ENCODE assay signal across 9 cellular contexts in genomic region chr6:117677553-117678131, GRCh38. TPM values are rescaled to one million over a fixed set of nuclear protein-coding genes. Genes with fewer than 3 reads are reported as not detected.
DNase-seq lines count a peak whose midpoint lies in the region; ATAC-seq, FAIRE-seq and TF ChIP-seq lines count a peak whose summit lies in the region.
"Had no signal": no experiment of that assay in that cellular context is flagged by ENCODE, and none has a peak within 500 bp of the region (broad histone marks: within the 10 kb centered on the region; RNA-seq: fewer than 3 reads in every experiment).

No MANE protein-coding gene starts in this region.

- peak overlapping the region; percentile 90 for H3K4me2 ChIP-seq in endothelial cell of umbilical vein (ENCODE audit: insufficient read depth, low read length)

- FAIRE-seq in endothelial cell of umbilical vein (lab: Jason Lieb, UNC) = no peak
- FAIRE-seq: small intestine had no signal

- H4K20me1 ChIP-seq in endothelial cell of umbilical vein (replicated peaks; ENCODE audit: control insufficient read depth, extremely low read depth, insufficient read depth, low read length) = peaks cover 14% of the 10 kb centered on the region

- peak; percentile 8 to 25 for ATAC-seq in activated CD4-positive, CD25-positive, alpha-beta regulatory T cell treated with anti-CD3 and anti-CD28 coated beads, Interleukin-2, amount 50 U/mL, for 24 hours
- ATAC-seq in gastrocnemius medialis = no peak
- ATAC-seq in GM18868 (IDR thresholded peaks at IDR 0.05; ENCODE audit: unreplicated experiment) = no peak
- ATAC-seq in HG03442 (IDR thresholded peaks at IDR 0.05; ENCODE audit: unreplicated experiment) = no peak

- no peaks in the 10 kb centered on the region for H3K9me1 ChIP-seq in endothelial cell of umbilical vein (replicated peaks; ENCODE audit: control insufficient read depth, extremely low read depth, insufficient read depth, low read length)

- H3K9me3 ChIP-seq in endothelial cell of umbilical vein (replicated peaks; ENCODE audit: control insufficient read depth, insufficient read depth, low read length) = no peaks in the 10 kb centered on the region
- H3K9me3 ChIP-seq in gastrocnemius medialis = no peaks in the 10 kb centered on the region

- CTCF ChIA-PET in endothelial cell of umbilical vein (lab: Charles Lee) = interaction anchor here (0.8 kb wide), 1 partner anchor 92 kb away, joined by 3 read pairs; no protein-coding TSS in a partner anchor

- H2AFZ ChIP-seq in endothelial cell of umbilical vein (ENCODE audit: low read depth, low read length) = no peak overlapping the region

- dilution Hi-C loops in endothelial cell of umbilical vein (cut with MboI; ENCODE audit: extremely low pct_ligation_motif_present, low sequenced_read_pairs) = no loop called here

- no peak overlapping the region for H3K9ac ChIP-seq in endothelial cell of umbilical vein (replicated peaks; ENCODE audit: extremely low read depth, insufficient read depth, low read length)

- H3K4me1 ChIP-seq in endothelial cell of umbilical vein (ENCODE audit: control insufficient read depth, extremely low read depth, insufficient read depth, low read length) (peaks cover 30% of the 10 kb centered on the region), gastrocnemius medialis (peaks cover 45 to 50% of the 10 kb centered on the region in 2 donors)

- H3K27ac ChIP-seq in endothelial cell of umbilical vein (ENCODE audit: insufficient read depth, low read depth, low read length) (no peak overlapping the region), gastrocnemius medialis (peak overlapping the region; percentile 84 to 90 (median 89))

- H3K27me3 ChIP-seq in endothelial cell of umbilical vein (ENCODE audit: control insufficient read depth in 2 of 2, insufficient read depth in 2 of 2, low read length in 2 of 2) (no peaks in the 10 kb centered on the region), gastrocnemius medialis (no peaks in the 10 kb centered on the region)

- no peak for DNase-seq in activated CD4-positive, CD25-positive, alpha-beta regulatory T cell treated with anti-CD3 and anti-CD28 coated beads, Interleukin-2, amount 50 U/mL, for 72 hours
- peak; percentile 19 for DNase-seq in RPMI7951 (ENCODE audit: low read depth)
- no peak for DNase-seq in endothelial cell of umbilical vein (ENCODE audit: low read depth, low spot score)
- DNase-seq in gastrocnemius medialis = no peak
- DNase-seq in hippocampal formation (lab: John Stamatoyannopoulos, UW) = no peak
- DNase-seq: small intestine had no signal

- POLR2A ChIA-PET in endothelial cell of umbilical vein (lab: Charles Lee) = no interaction called here

- H3K4me3 ChIP-seq in endothelial cell of umbilical vein (replicated peaks in 1 of 3; ENCODE audit: insufficient read depth in 1 of 3, low read depth in 1 of 3, low read length in 3 of 3) = no peak overlapping the region
- peak overlapping the region in 2 of 4 donors; percentile 72 to 93 for H3K4me3 ChIP-seq in gastrocnemius medialis

- no peak for TF ChIP-seq CTCF in endothelial cell of umbilical vein (IDR thresholded peaks at IDR 0.05; ENCODE audit: extremely low read depth in 1 of 2, insufficient read depth in 1 of 2, low read depth in 1 of 2, low read length in 2 of 2)
- no peak for TF ChIP-seq CTCF in gastrocnemius medialis (IDR thresholded peaks at IDR 0.05 in 4 of 5, conservative IDR thresholded peaks at IDR 0.05 in 1 of 5)

- in situ Hi-C loops in gastrocnemius medialis (cut with MboI; ENCODE audit: low sequenced_read_pairs in 4 of 4) = loop anchor here in 1 of 4 donors (10.0 kb wide), 1 partner anchor 73 kb away; the partner anchor contains the start of gene GOPC

- BruUV-seq in endothelial cell of umbilical vein (replicated peaks; lab: Mats Ljungman, UMichigan) = no TSS peak

- peaks cover 70% of the 10 kb centered on the region for H3K79me2 ChIP-seq in endothelial cell of umbilical vein (ENCODE audit: control insufficient read depth, insufficient read depth, low read length)

- no peak for TF ChIP-seq POLR2A in endothelial cell of umbilical vein (IDR thresholded peaks at IDR 0.05; ENCODE audit: low read depth, low read length)
- no peak for TF ChIP-seq POLR2A in gastrocnemius medialis (IDR thresholded peaks at IDR 0.05)

- H3K36me3 ChIP-seq in endothelial cell of umbilical vein (ENCODE audit: control insufficient read depth in 2 of 2, extremely low read depth in 1 of 2, insufficient read depth in 2 of 2, low read length in 2 of 2) (no peaks in the 10 kb centered on the region), gastrocnemius medialis (no peaks in the 10 kb centered on the region)

- intact Hi-C loops in endothelial cell of umbilical vein (cut with micrococcal nuclease) (loop anchor here (5.0 kb wide), 1 partner anchor 330 kb away; no protein-coding TSS in a partner anchor), gastrocnemius medialis (cut with DNase I; ENCODE audit: low total_unique reads) (loop anchor here (2.0 to 10.0 kb wide), 4 partner anchors 533 to 1217 kb away; partner anchors contain the start of gene ASF1A)

TF ChIP-seq in endothelial cell of umbilical vein, 7 proteins besides CTCF, POLR2A, EP300 and RAD21:
- TF ChIP-seq MAX (IDR thresholded peaks at IDR 0.05; ENCODE audit: insufficient read depth, insufficient read length) (no peak), MYC (IDR thresholded peaks at IDR 0.05; ENCODE audit: low read depth, low read length) (no peak), POLR2AphosphoS5 (IDR thresholded peaks at IDR 0.05; ENCODE audit: insufficient read depth, low read depth, low read length) (no peak), EZH2 (IDR thresholded peaks at IDR 0.05; ENCODE audit: borderline replicate concordance, low read depth, low read length, severe bottlenecking) (no peak), JUN (IDR thresholded peaks at IDR 0.05; ENCODE audit: borderline replicate concordance, insufficient read depth, insufficient read length, low read depth) (no peak), FOS (IDR thresholded peaks at IDR 0.05; ENCODE audit: borderline replicate concordance, insufficient read depth, low read length) (no peak), GATA2 (IDR thresholded peaks at IDR 0.05; ENCODE audit: insufficient read depth, insufficient read length, low read depth, low read length) (no peak)

RNA-seq across cellular contexts. Expression of gene NUS1, which starts 2.4 kb away (rescaled TPM):
- total RNA-seq in RPMI7951 (2014; rRNA removed; shearing (Covaris generic)) = 17.7 and 22.5 TPM in 2 replicates
- total RNA-seq in endothelial cell of umbilical vein = 33.4 and 34.3 TPM in 2 replicates
- polyA plus RNA-seq in endothelial cell of umbilical vein = 8.2 and 9.5 TPM in 2 replicates
- polyA plus RNA-seq in endothelial cell of umbilical vein (2011; cell fraction: cytosol; rRNA removed) = 12.7 and 12.9 TPM in 2 replicates
- polyA plus RNA-seq in endothelial cell of umbilical vein (2011; cell fraction: nucleus; rRNA removed) = 8.9 and 11.7 TPM in 2 replicates
- polyA plus RNA-seq in endothelial cell of umbilical vein (2012) = 19.2 and 28.5 TPM in 2 replicates
- 12.9 and 16.8 TPM in 2 replicates for polyA minus RNA-seq in endothelial cell of umbilical vein
- polyA minus RNA-seq in endothelial cell of umbilical vein (2011; cell fraction: cytosol; rRNA and poly(A)+ RNA removed) = 11.2 TPM
- 9.9 and 13.0 TPM in 2 replicates for polyA minus RNA-seq in endothelial cell of umbilical vein (2011; cell fraction: nucleus; rRNA and poly(A)+ RNA removed)
- 10 to 100 TPM in 1 of 4 donors, 1 to 10 TPM in 3; 7.1 to 10.5 (median 7.6) TPM for total RNA-seq in gastrocnemius medialis

Comparison
In these comparisons a context has a peak if more than half of its experiments do, and no peak if none do; other contexts are left out.
1. ATAC-seq: peak in activated CD4-positive, CD25-positive, alpha-beta regulatory T cell treated with anti-CD3 and anti-CD28 coated beads, Interleukin-2, amount 50 U/mL, for 24 hours (2 of 2); none in gastrocnemius medialis (0 of 2), GM18868 (single experiment) and HG03442 (single experiment).